Comparison of ENCODE assay signal across 8 cellular contexts in genomic region chr1:110196917-110197782, GRCh38. TPM values are rescaled to one million over a fixed set of nuclear protein-coding genes. Genes with fewer than 3 reads are reported as not detected.
DNase-seq lines count a peak whose midpoint lies in the region; ATAC-seq and TF ChIP-seq lines count a peak whose summit lies in the region.

No MANE protein-coding gene starts in this region.

- H3K36me3 ChIP-seq in BJ (ENCODE audit: control insufficient read depth, insufficient read depth, low read length) (no peaks in the 10 kb centered on the region), heart right ventricle (no peaks in the 10 kb centered on the region)

- H3K4me3 Mint-ChIP-seq in activated naive CD4-positive, alpha-beta T cell treated with anti-CD3 and anti-CD28 coated beads, Interleukin-2, amount 10 ng/mL, durations not matched to agents 7 days and 5 days, result no peak overlapping the region

- H3K27me3 ChIP-seq in BJ (ENCODE audit: control insufficient read depth, insufficient read depth, low read length) (no peaks in the 10 kb centered on the region), heart right ventricle (no peaks in the 10 kb centered on the region)

- DNase-seq in BJ (ENCODE audit: low read depth) (no peak), LNCaP clone FGC (ENCODE audit: low read depth) (no peak), RWPE1 (ENCODE audit: low spot score) (peak; percentile 80), heart right ventricle (no peak)
- DNase-seq in activated naive CD4-positive, alpha-beta T cell treated with anti-CD3 and anti-CD28 coated beads, Interleukin-2, amount 10 ng/mL, durations not matched to agents 7 days and 5 days, result peak; percentile 66
- DNase-seq in stimulated activated CD4-positive, alpha-beta T cell treated with anti-CD3 and anti-CD28 coated beads, Interleukin-12 subunit alpha, Interleukin-12 subunit beta, amount 100 ng/mL, for 24 hours (ENCODE audit: low read depth in 2 of 2), result peak; percentile 12 to 23

- CTCF ChIA-PET in BJ (lab: Yijun Ruan, JAX) (interaction anchor here (0.6 to 5.8 kb wide), 40 partner anchors 8 to 1592 kb away, joined by 3 to 52 read pairs (median 4); partner anchors contain the start of genes KCNC4 and RBM15), RWPE1 (lab: Yijun Ruan, JAX) (interaction anchor here (0.5 to 1.8 kb wide), 44 partner anchors 9 to 743 kb away, joined by 3 to 20 read pairs (median 3); partner anchors contain the start of gene RBM15)
- CTCF ChIA-PET in activated naive CD4-positive, alpha-beta T cell treated with anti-CD3 and anti-CD28 coated beads, Interleukin-2, amount 10 ng/mL, durations not matched to agents 7 days and 5 days (lab: Charles Lee), result interaction anchor here (0.6 to 2.4 kb wide), 27 partner anchors 11 to 388 kb away, joined by 3 to 23 read pairs (median 4); no protein-coding TSS in a partner anchor

- peak; percentile 98 for TF ChIP-seq CTCF in BJ (IDR thresholded peaks at IDR 0.05; ENCODE audit: insufficient read depth, low read depth, low read length)
- peak; percentile 95 for TF ChIP-seq CTCF in LNCaP clone FGC (IDR thresholded peaks at IDR 0.05; ENCODE audit: control insufficient read depth, extremely low read depth, insufficient read depth)
- peak; percentile 92 for TF ChIP-seq CTCF in RWPE1 (conservative IDR thresholded peaks at IDR 0.05; ENCODE audit: low read depth)
- peak; percentile 70 to 94 (median 89) for TF ChIP-seq CTCF in heart right ventricle (IDR thresholded peaks at IDR 0.05)

- intact Hi-C loops in heart right ventricle (cut with DNase I), result no loop called here

- no peaks in the 10 kb centered on the region for H3K27me3 Mint-ChIP-seq in activated naive CD4-positive, alpha-beta T cell treated with anti-CD3 and anti-CD28 coated beads, Interleukin-2, amount 10 ng/mL, durations not matched to agents 7 days and 5 days

- H3K4me1 ChIP-seq in heart right ventricle, result no peaks in the 10 kb centered on the region

- H3K4me3 ChIP-seq in BJ (ENCODE audit: low read depth, low read length) (no peak overlapping the region), LNCaP clone FGC (ENCODE audit: low read depth, low read length) (no peak overlapping the region), heart right ventricle (no peak overlapping the region)

- H3K27ac ChIP-seq in RWPE1, result no peak overlapping the region
- no peak overlapping the region for H3K27ac ChIP-seq in heart right ventricle

- H3K27ac Mint-ChIP-seq in activated naive CD4-positive, alpha-beta T cell treated with anti-CD3 and anti-CD28 coated beads, Interleukin-2, amount 10 ng/mL, durations not matched to agents 7 days and 5 days, result no peak overlapping the region

- ATAC-seq in GM19023 (IDR thresholded peaks at IDR 0.05; ENCODE audit: unreplicated experiment), result peak; percentile 68
- ATAC-seq in heart right ventricle, result peak; percentile 38 to 76 (median 62)
- no peak for ATAC-seq in GM21423 (IDR thresholded peaks at IDR 0.05; ENCODE audit: unreplicated experiment)

- no peaks in the 10 kb centered on the region for H3K4me1 Mint-ChIP-seq in activated naive CD4-positive, alpha-beta T cell treated with anti-CD3 and anti-CD28 coated beads, Interleukin-2, amount 10 ng/mL, durations not matched to agents 7 days and 5 days

- no peaks in the 10 kb centered on the region for H3K9me3 Mint-ChIP-seq in activated naive CD4-positive, alpha-beta T cell treated with anti-CD3 and anti-CD28 coated beads, Interleukin-2, amount 10 ng/mL, durations not matched to agents 7 days and 5 days

- POLR2A ChIA-PET in BJ (lab: Charles Lee) (no interaction called here), RWPE1 (lab: Yijun Ruan, JAX; ENCODE audit: low non-redundant PET) (interaction anchor here (0.5 to 0.6 kb wide), 2 partner anchors 125 to 196 kb away, joined by 3 to 5 read pairs; no protein-coding TSS in a partner anchor)

- no peaks in the 10 kb centered on the region for H3K36me3 Mint-ChIP-seq in activated naive CD4-positive, alpha-beta T cell treated with anti-CD3 and anti-CD28 coated beads, Interleukin-2, amount 10 ng/mL, durations not matched to agents 7 days and 5 days

- no peaks in the 10 kb centered on the region for H3K9me3 ChIP-seq in heart right ventricle

- WGBS in heart right ventricle, 2 donors, result 59 to 61% methylated on average over 12 of the region's 12 CpGs

RNA-seq across cellular contexts. Expression of gene KCNC4, which starts 13.0 kb away (rescaled TPM):
- polyA plus RNA-seq in BJ (2011; rRNA removed) (1.6 and 2.6 TPM in 2 replicates), heart right ventricle (1 to 10 TPM; 2.2 to 3.0 TPM)
- polyA minus RNA-seq in BJ (2011; rRNA and poly(A)+ RNA removed), result 3.0 and 3.2 TPM in 2 replicates
- 10 to 100 TPM in 4 of 10 donors, 1 to 10 TPM in 6; 2.6 to 13.8 (median 6.1) TPM for total RNA-seq in heart right ventricle

RNA-seq across cellular contexts. Expression of gene SLC6A17, which starts 46.9 kb away (rescaled TPM):
- polyA plus RNA-seq in BJ (2011; rRNA removed) (0.85 and 1.6 TPM in 2 replicates), heart right ventricle (under 1 TPM in 1 of 2 donors, not detected in 1; 0.09 TPM)
- 2.0 and 4.8 TPM in 2 replicates for polyA minus RNA-seq in BJ (2011; rRNA and poly(A)+ RNA removed)
- under 1 TPM in 7 of 10 donors, not detected in 3; 0.06 to 0.45 (median 0.19) TPM for total RNA-seq in heart right ventricle

Comparison
In these comparisons a context has a peak if more than half of its experiments do, and no peak if none do; other contexts are left out.
1. DNase-seq: peak in RWPE1 (single experiment), activated naive CD4-positive, alpha-beta T cell treated with anti-CD3 and anti-CD28 coated beads, Interleukin-2, amount 10 ng/mL, durations not matched to agents 7 days and 5 days (single experiment) and stimulated activated CD4-positive, alpha-beta T cell treated with anti-CD3 and anti-CD28 coated beads, Interleukin-12 subunit alpha, Interleukin-12 subunit beta, amount 100 ng/mL, for 24 hours (2 of 2); none in BJ (single experiment), LNCaP clone FGC (single experiment) and heart right ventricle (0 of 2).
2. Peak in every context shown above with its lines, with median percentiles within 50 percentile points of each other: CTCF ChIP-seq.